ENCODE assay signal across 14 cellular contexts in genomic region chr15:92891533-92892200, GRCh38. TPM values are rescaled to one million over a fixed set of nuclear protein-coding genes. Genes with fewer than 3 reads are reported as not detected.
A peak's percentile ranks its signal among the peaks of the same experiment; 100 is the strongest.
DNase-seq lines count a peak whose midpoint lies in the region; ATAC-seq and TF ChIP-seq lines count a peak whose summit lies in the region.
"Had no signal": no experiment of that assay in that cellular context is flagged by ENCODE, and none has a peak within 500 bp of the region (broad histone marks: within the 10 kb centered on the region; RNA-seq: fewer than 3 reads in every experiment).

No MANE protein-coding gene starts in this region.

- 82% methylated on average over 3 of the region's 3 CpGs for WGBS in testis, 2 donors

- peak overlapping the region; percentile 34 for H3K27ac ChIP-seq in CD4-positive, alpha-beta memory T cell (ENCODE audit: low read depth, low read length)
- peak overlapping the region; percentile 40 for H3K27ac ChIP-seq in neutrophil
- no peak overlapping the region for H3K27ac ChIP-seq in testis

- POLR2A ChIA-PET in CD4-positive, alpha-beta memory T cell (lab: Charles Lee; ENCODE audit: partially characterized antibody): interaction anchor here (1.0 to 22.9 kb wide), 7 partner anchors 9 to 84 kb away, joined by 3 to 1104 read pairs (median 36); partner anchors contain the start of gene CHD2

- no peak overlapping the region for H3K4me3 ChIP-seq in CD4-positive, alpha-beta memory T cell (ENCODE audit: low read length in 2 of 2)
- H3K4me3 ChIP-seq in neutrophil (ENCODE audit: low read depth in 1 of 2, low read length in 1 of 2): no peak overlapping the region
- H3K4me3 ChIP-seq in testis: no peak overlapping the region
- H3K4me3 ChIP-seq: MG63 had no signal

- H3K9me3 Mint-ChIP-seq in CD4-positive, alpha-beta memory T cell: no peaks in the 10 kb centered on the region
- peaks cover 0 to 3% (median 2%) of the 10 kb centered on the region in 3 donors for H3K9me3 Mint-ChIP-seq in IgD-negative memory B cell
- no peaks in the 10 kb centered on the region for H3K9me3 Mint-ChIP-seq in central memory CD8-positive, alpha-beta T cell
- H3K9me3 Mint-ChIP-seq: stimulated activated memory B cell treated with anti-CD40 and anti-IgM and Interleukin-4, amounts not matched to agents 10 μg/mL and 1 μg/mL and 100 μg/mL, for 72 hours had no signal

- CTCF ChIA-PET in CD4-positive, alpha-beta memory T cell (lab: Charles Lee; ENCODE audit: partially characterized antibody): interaction anchor here (1.2 to 1.7 kb wide), 3 partner anchors 26 to 82 kb away, joined by 3 read pairs; no protein-coding TSS in a partner anchor

- peaks cover 98% of the 10 kb centered on the region for H3K4me1 ChIP-seq in CD4-positive, alpha-beta memory T cell (ENCODE audit: insufficient read depth, low read length)
- H3K4me1 ChIP-seq in neutrophil (ENCODE audit: control insufficient read depth in 1 of 2, insufficient read depth in 1 of 2, low read depth in 1 of 2, low read length in 1 of 2) (peaks cover 47 to 57% of the 10 kb centered on the region in 2 experiments), testis (peaks cover 13% of the 10 kb centered on the region)

- intact Hi-C loops in CD4-positive, alpha-beta memory T cell (cut with micrococcal nuclease): no loop called here
- intact Hi-C loops in testis (cut with DNase I; ENCODE audit: low total_unique reads): no loop called here

- no peaks in the 10 kb centered on the region for H3K27me3 Mint-ChIP-seq in CD4-positive, alpha-beta memory T cell
- H3K27me3 Mint-ChIP-seq in IgD-negative memory B cell: no peaks in the 10 kb centered on the region
- H3K27me3 Mint-ChIP-seq in central memory CD8-positive, alpha-beta T cell: no peaks in the 10 kb centered on the region
- H3K27me3 Mint-ChIP-seq: stimulated activated memory B cell treated with anti-CD40 and anti-IgM and Interleukin-4, amounts not matched to agents 10 μg/mL and 1 μg/mL and 100 μg/mL, for 72 hours had no signal

- peak overlapping the region; percentile 56 to 89 (median 78) for H3K4me3 Mint-ChIP-seq in CD4-positive, alpha-beta memory T cell
- peak overlapping the region in 2 of 4 donors; percentile 39 to 49 for H3K4me3 Mint-ChIP-seq in IgD-negative memory B cell
- peak overlapping the region; percentile 65 for H3K4me3 Mint-ChIP-seq in central memory CD8-positive, alpha-beta T cell
- H3K4me3 Mint-ChIP-seq: stimulated activated memory B cell treated with anti-CD40 and anti-IgM and Interleukin-4, amounts not matched to agents 10 μg/mL and 1 μg/mL and 100 μg/mL, for 72 hours had no signal

- H3K27ac Mint-ChIP-seq in CD4-positive, alpha-beta memory T cell: peak overlapping the region; percentile 82 to 98 (median 86)
- H3K27ac Mint-ChIP-seq in IgD-negative memory B cell: peak overlapping the region; percentile 9 to 83 (median 72)
- no peak overlapping the region for H3K27ac Mint-ChIP-seq in central memory CD8-positive, alpha-beta T cell (ENCODE audit: low read depth)

- H3K27me3 ChIP-seq in CD4-positive, alpha-beta memory T cell (ENCODE audit: insufficient read depth, low read length): no peaks in the 10 kb centered on the region
- H3K27me3 ChIP-seq in neutrophil (no peaks in the 10 kb centered on the region), testis (no peaks in the 10 kb centered on the region)
- H3K27me3 ChIP-seq: MG63 had no signal

- peaks cover 55% of the 10 kb centered on the region for H3K36me3 ChIP-seq in CD4-positive, alpha-beta memory T cell (ENCODE audit: insufficient read depth, low read length)
- peaks cover 77% of the 10 kb centered on the region for H3K36me3 ChIP-seq in neutrophil
- H3K36me3 ChIP-seq in testis (ENCODE audit: low read depth, missing control alignments): peaks cover 4% of the 10 kb centered on the region

- H3K9me3 ChIP-seq in CD4-positive, alpha-beta memory T cell (ENCODE audit: control insufficient read depth in 1 of 2, low read length in 2 of 2): no peaks in the 10 kb centered on the region
- no peaks in the 10 kb centered on the region for H3K9me3 ChIP-seq in neutrophil
- no peaks in the 10 kb centered on the region for H3K9me3 ChIP-seq in testis
- H3K9me3 ChIP-seq: MG63 had no signal

- ATAC-seq in central memory CD8-positive, alpha-beta T cell (replicated peaks; ENCODE audit: extremely low read depth, poor library complexity, severe bottlenecking): no peak
- ATAC-seq in GM18873 (IDR thresholded peaks at IDR 0.05; ENCODE audit: low FRiP score, unreplicated experiment): no peak
- ATAC-seq: left colon; stimulated activated memory B cell treated with anti-CD40 and anti-IgM and Interleukin-4, amounts not matched to agents 10 μg/mL and 1 μg/mL and 100 μg/mL, for 72 hours had no signal

- TF ChIP-seq POLR2A in testis (IDR thresholded peaks at IDR 0.05): no peak

- TF ChIP-seq CTCF in neutrophil (IDR thresholded peaks at IDR 0.05): no peak
- TF ChIP-seq CTCF in testis (IDR thresholded peaks at IDR 0.05): no peak

- no peak for DNase-seq in CD4-positive, alpha-beta memory T cell
- DNase-seq in central memory CD8-positive, alpha-beta T cell (ENCODE audit: low spot score in 2 of 2): no peak
- no peak for DNase-seq in effector CD4-positive, alpha-beta T cell
- no peak for DNase-seq in testis
- DNase-seq: amygdala; head of caudate nucleus; left colon; MG63; NCI-H2171; stimulated activated CD4-positive, alpha-beta T cell treated with anti-CD3 and anti-CD28 coated beads, Interleukin-2, amount 100 ng/mL, for 24 hours had no signal

- H3K36me3 Mint-ChIP-seq in CD4-positive, alpha-beta memory T cell: peaks cover 61 to 77% of the 10 kb centered on the region in 2 donors
- H3K36me3 Mint-ChIP-seq in IgD-negative memory B cell: peaks cover 15% of the 10 kb centered on the region
- peaks cover 72% of the 10 kb centered on the region for H3K36me3 Mint-ChIP-seq in central memory CD8-positive, alpha-beta T cell (ENCODE audit: insufficient read depth)

- H3K4me1 Mint-ChIP-seq in CD4-positive, alpha-beta memory T cell: peaks cover 55 to 91% (median 68%) of the 10 kb centered on the region in 4 donors
- H3K4me1 Mint-ChIP-seq in IgD-negative memory B cell: peaks cover 38 to 46% (median 45%) of the 10 kb centered on the region in 3 donors
- H3K4me1 Mint-ChIP-seq in central memory CD8-positive, alpha-beta T cell: peaks cover 48% of the 10 kb centered on the region

RNA-seq across cellular contexts. Expression of gene CHD2, which starts 8.5 kb away (rescaled TPM):
- 100 to 1,000 TPM; 340 to 351 TPM for total RNA-seq in CD4-positive, alpha-beta memory T cell
- 100 to 1,000 TPM in 1 of 2 donors, 10 to 100 TPM in 1; 28.4 to 108 TPM for polyA plus RNA-seq in CD4-positive, alpha-beta memory T cell
- polyA plus RNA-seq in IgD-negative memory B cell (131 TPM), testis (ENCODE audit: insufficient read depth, low read depth, low replicate concordance) (64.5 TPM)
- 100 to 1,000 TPM; 113 to 129 TPM for total RNA-seq in testis

Comparison
In these comparisons a context has a peak if more than half of its experiments do, and no peak if none do; other contexts are left out.
1. H3K27ac ChIP-seq: peak in CD4-positive, alpha-beta memory T cell (single experiment) and neutrophil (single experiment); none in testis (0 of 2).